ENCODE assay signal across 15 cellular contexts in genomic region chr3:45054196-45054857, GRCh38. TPM values are rescaled to one million over a fixed set of nuclear protein-coding genes. Genes with fewer than 3 reads are reported as not detected.
DNase-seq lines count a peak whose midpoint lies in the region; ATAC-seq and TF ChIP-seq lines count a peak whose summit lies in the region.
"Had no signal": no experiment of that assay in that cellular context is flagged by ENCODE, and none has a peak within 500 bp of the region (broad histone marks: within the 10 kb centered on the region; RNA-seq: fewer than 3 reads in every experiment).

No MANE protein-coding gene starts in this region.

- intact Hi-C loops in CD14-positive monocyte (cut with micrococcal nuclease) = no loop called here

- TF ChIP-seq CTCF in CD14-positive monocyte (IDR thresholded peaks at IDR 0.05) (no peak), type B pancreatic cell (conservative IDR thresholded peaks at IDR 0.05) (no peak)

- H3K4me3 Mint-ChIP-seq in CD14-positive monocyte (no peak overlapping the region), type B pancreatic cell (no peak overlapping the region)
- H3K4me3 Mint-ChIP-seq: activated CD4-positive, alpha-beta T cell treated with anti-CD3 and anti-CD28 coated beads, Interleukin-2, amount 10 ng/mL, durations not matched to agents 7 days and 5 days; activated naive CD8-positive, alpha-beta T cell; immature natural killer cell; stimulated activated naive CD8-positive, alpha-beta T cell treated with anti-CD3 and anti-CD28 coated beads, Interleukin-15, Interleukin-2, amounts not matched to agents 100 ng/mL and 50 ng/mL, for 24 hours had no signal

- ATAC-seq in GM21786 (IDR thresholded peaks at IDR 0.05; ENCODE audit: unreplicated experiment) = no peak
- no peak for ATAC-seq in GM19328 (IDR thresholded peaks at IDR 0.05; ENCODE audit: unreplicated experiment)
- ATAC-seq in HG03175 (IDR thresholded peaks at IDR 0.05; ENCODE audit: unreplicated experiment) = no peak

- DNase-seq in CD14-positive monocyte (ENCODE audit: low spot score) (no peak), LHCN-M2 (ENCODE audit: low read depth) (peak; percentile 83), epidermal melanocyte (ENCODE audit: insufficient read length, low spot score) (peak; percentile 64), renal cortical epithelial cell (ENCODE audit: low read depth) (peak; percentile 72), type B pancreatic cell (ENCODE audit: extremely low spot score, unreplicated experiment) (no peak)
- DNase-seq: activated CD4-positive, alpha-beta T cell treated with anti-CD3 and anti-CD28 coated beads, Interleukin-2, amount 10 ng/mL, durations not matched to agents 7 days and 5 days; effector CD8-positive, alpha-beta T cell; immature natural killer cell; KBM-7; naive thymus-derived CD4-positive, alpha-beta T cell had no signal

- H3K27me3 Mint-ChIP-seq in CD14-positive monocyte (ENCODE audit: low read depth in 3 of 3) = peaks cover 0 to 2% (median 2%) of the 10 kb centered on the region in 3 donors
- H3K27me3 Mint-ChIP-seq in type B pancreatic cell = peaks cover 11% of the 10 kb centered on the region

- peaks cover 0 to 6% (median 0%) of the 10 kb centered on the region in 7 donors for H3K9me3 Mint-ChIP-seq in CD14-positive monocyte
- H3K9me3 Mint-ChIP-seq in type B pancreatic cell = no peaks in the 10 kb centered on the region
- H3K9me3 Mint-ChIP-seq: activated CD4-positive, alpha-beta T cell treated with anti-CD3 and anti-CD28 coated beads, Interleukin-2, amount 10 ng/mL, durations not matched to agents 7 days and 5 days; immature natural killer cell; stimulated activated naive CD8-positive, alpha-beta T cell treated with anti-CD3 and anti-CD28 coated beads, Interleukin-15, Interleukin-2, amounts not matched to agents 100 ng/mL and 50 ng/mL, for 24 hours had no signal

- H3K27ac Mint-ChIP-seq in CD14-positive monocyte (peak overlapping the region; percentile 88 to 97 (median 93)), type B pancreatic cell (no peak overlapping the region)
- H3K27ac Mint-ChIP-seq: activated naive CD8-positive, alpha-beta T cell; immature natural killer cell; stimulated activated naive CD8-positive, alpha-beta T cell treated with anti-CD3 and anti-CD28 coated beads, Interleukin-15, Interleukin-2, amounts not matched to agents 100 ng/mL and 50 ng/mL, for 24 hours had no signal

- H3K36me3 Mint-ChIP-seq in CD14-positive monocyte (no peaks in the 10 kb centered on the region), type B pancreatic cell (no peaks in the 10 kb centered on the region)
- H3K36me3 Mint-ChIP-seq: activated naive CD8-positive, alpha-beta T cell had no signal

- H3K4me1 Mint-ChIP-seq in CD14-positive monocyte (peaks cover 57% of the 10 kb centered on the region), type B pancreatic cell (ENCODE audit: unreplicated experiment) (peaks cover 5% of the 10 kb centered on the region)
- H3K4me1 Mint-ChIP-seq: immature natural killer cell had no signal

RNA-seq across cellular contexts. Expression of gene CLEC3B, which starts 28.2 kb away (rescaled TPM):
- polyA plus RNA-seq in CD14-positive monocyte = 10 to 100 TPM; 14.5 to 22.7 TPM
- total RNA-seq in LHCN-M2 (2014; rRNA removed) (0.38 and 0.40 TPM in 2 replicates), renal cortical epithelial cell (0.55 TPM in 1 of 2 replicates, not detected in the other), type B pancreatic cell (ENCODE audit: low replicate concordance) (0.43 and 1.2 TPM in 2 replicates)
- polyA plus RNA-seq in LHCN-M2 (2012) = 5.1 TPM
- polyA plus RNA-seq: naive thymus-derived CD4-positive, alpha-beta T cell had no signal

Comparison
In these comparisons a context has a peak if more than half of its experiments do, and no peak if none do; other contexts are left out.
1. DNase-seq: peak in LHCN-M2 (single experiment), epidermal melanocyte (single experiment) and renal cortical epithelial cell (single experiment); none in CD14-positive monocyte (single experiment) and type B pancreatic cell (single experiment).